Comparison of ENCODE assay signal across 8 cellular contexts in the genomic region with DNA sequence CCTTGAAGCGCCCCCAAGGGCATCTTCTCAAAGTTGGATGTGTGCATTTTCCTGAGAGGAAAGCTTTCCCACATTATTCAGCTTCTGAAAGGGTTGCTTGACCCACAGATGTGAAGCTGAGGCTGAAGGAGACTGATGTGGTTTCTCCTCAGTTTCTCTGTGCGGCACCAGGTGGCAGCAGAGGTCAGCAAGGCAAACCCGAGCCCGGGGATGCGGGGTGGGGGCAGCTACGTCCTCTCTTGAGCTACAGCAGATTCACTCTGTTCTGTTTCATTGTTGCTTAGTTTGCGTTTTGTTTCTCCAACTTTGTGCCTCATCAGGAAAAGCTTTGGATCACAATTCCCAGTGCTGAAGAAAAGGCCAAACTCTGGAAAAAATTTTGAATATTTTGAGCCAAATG.
DNase-seq lines count a peak whose midpoint lies in the region; ATAC-seq, FAIRE-seq and TF ChIP-seq lines count a peak whose summit lies in the region.
"Not testable (repeated sequence)": the region's sequence is repeated elsewhere in the genome, so short reads cannot be mapped to it uniquely, and the experiment has no call there.

No MANE protein-coding gene starts in this region.

- not testable (repeated sequence) for ATAC-seq in WTC11, pancreas

- not testable (repeated sequence) for H3K4me1 Mint-ChIP-seq in WTC11; activated T-cell treated with anti-CD3 and anti-CD28 coated beads, Interleukin-2, amount 50 U/mL, for 24 hours (ENCODE audit: low read depth)

- H3K27ac ChIP-seq in right atrium auricular region, pancreas, uterus: not testable (repeated sequence)

- H3K9me3 Mint-ChIP-seq in WTC11; activated T-cell treated with anti-CD3 and anti-CD28 coated beads, Interleukin-2, amount 50 U/mL, for 24 hours: not testable (repeated sequence)

- DNase-seq in WTC11 (ENCODE audit: low spot score) = peak; percentile 70
- DNase-seq in activated T-cell treated with anti-CD3 and anti-CD28 coated beads, Interleukin-2, amount 50 U/mL, for 24 hours = peak; percentile 69
- not testable (repeated sequence) for DNase-seq in bronchial epithelial cell (ENCODE audit: low read depth)
- peak; percentile 63 for DNase-seq in right atrium auricular region (ENCODE audit: low spot score)
- peak; percentile 33 to 91 (median 74) for DNase-seq in pancreas
- peak; percentile 26 to 64 (median 38) for DNase-seq in stimulated activated CD4-positive, alpha-beta T cell treated with anti-CD3 and anti-CD28 coated beads, TNF-alpha, amount 100 ng/mL, for 24 hours (ENCODE audit: low read depth in 3 of 3)
- DNase-seq in uterus = peak; percentile 50 to 70

- WGBS in pancreas, 2 donors = 2% methylated on average over 5 to 6 of the region's 7 CpGs

- CTCF ChIA-PET in WTC11 (lab: Charles Lee) = not testable (repeated sequence)

- H3K27me3 Mint-ChIP-seq in WTC11 (ENCODE audit: low read depth); activated T-cell treated with anti-CD3 and anti-CD28 coated beads, Interleukin-2, amount 50 U/mL, for 24 hours: not testable (repeated sequence)

- not testable (repeated sequence) for H3K4me1 ChIP-seq in right atrium auricular region, pancreas, uterus

- H3K4me3 ChIP-seq in bronchial epithelial cell (ENCODE audit: low read depth, low read length); right atrium auricular region; pancreas; uterus: not testable (repeated sequence)

- peak; percentile 39 for TF ChIP-seq CTCF in GM12873 (IDR thresholded peaks at IDR 0.05; ENCODE audit: insufficient read depth, low read depth, low read length, missing control alignments)
- 0 out of 2 replicates have a peak, but pooled peaks have one; percentile 20 for TF ChIP-seq CTCF in WTC11 (IDR thresholded peaks at IDR 0.05)
- peak; percentile 32 for TF ChIP-seq CTCF in bronchial epithelial cell (IDR thresholded peaks at IDR 0.05; ENCODE audit: insufficient read depth, low read length, severe bottlenecking)
- peak in 1 of 2 donors; percentile 35 for TF ChIP-seq CTCF in right atrium auricular region (IDR thresholded peaks at IDR 0.05)
- peak in 3 of 4 donors; percentile 18 to 27 (median 23) for TF ChIP-seq CTCF in pancreas (IDR thresholded peaks at IDR 0.05)
- TF ChIP-seq CTCF in uterus (IDR thresholded peaks at IDR 0.05) = peak in 1 of 4 experiments; percentile 37

- not testable (repeated sequence) for TF ChIP-seq POLR2A in uterus (IDR thresholded peaks at IDR 0.05)

- not testable (repeated sequence) for H3K4me3 Mint-ChIP-seq in WTC11; activated T-cell treated with anti-CD3 and anti-CD28 coated beads, Interleukin-2, amount 50 U/mL, for 24 hours

- H3K9me3 ChIP-seq in right atrium auricular region, pancreas, uterus: not testable (repeated sequence)

- POLR2A ChIA-PET in WTC11 (lab: Charles Lee) = not testable (repeated sequence)

- not testable (repeated sequence) for H3K27ac Mint-ChIP-seq in WTC11; activated T-cell treated with anti-CD3 and anti-CD28 coated beads, Interleukin-2, amount 50 U/mL, for 24 hours

- H3K36me3 ChIP-seq in bronchial epithelial cell (ENCODE audit: control insufficient read depth, insufficient read depth, low read length); right atrium auricular region; pancreas; uterus: not testable (repeated sequence)

- H3K36me3 Mint-ChIP-seq in WTC11; activated T-cell treated with anti-CD3 and anti-CD28 coated beads, Interleukin-2, amount 50 U/mL, for 24 hours (ENCODE audit: low read depth): not testable (repeated sequence)

- not testable (repeated sequence) for H3K27me3 ChIP-seq in bronchial epithelial cell (ENCODE audit: control insufficient read depth, insufficient read depth, low read length); right atrium auricular region; pancreas; uterus

- intact Hi-C loops in pancreas (cut with DNase I); uterus (cut with DNase I; ENCODE audit: low total_unique reads): not testable (repeated sequence)

- not testable (repeated sequence) for FAIRE-seq in bronchial epithelial cell (lab: Jason Lieb, UNC); pancreas (lab: Jason Lieb, UNC)
